ENCODE assay signal across 23 cellular contexts in genomic region chr10:968546-969199, GRCh38. TPM values are rescaled to one million over a fixed set of nuclear protein-coding genes. Genes with fewer than 3 reads are reported as not detected.
"Had no signal": no experiment of that assay in that cellular context is flagged by ENCODE, and none has a peak within 500 bp of the region (broad histone marks: within the 10 kb centered on the region; RNA-seq: fewer than 3 reads in every experiment).

No MANE protein-coding gene starts in this region.

- H3K4me1 Mint-ChIP-seq: stimulated activated effector memory CD8-positive, alpha-beta T cell treated with anti-CD3 and anti-CD28 coated beads, Interleukin-12 subunit alpha, Interleukin-12 subunit beta, amount 100 ng/mL, for 72 hours had no signal

- H3K4me3 ChIP-seq: esophagus squamous epithelium had no signal

- H3K4me3 Mint-ChIP-seq: activated CD4-positive, alpha-beta memory T cell treated with anti-CD3 and anti-CD28 coated beads, Interleukin-2, amount 10 ng/mL, durations not matched to agents 7 days and 5 days; activated T-cell treated with anti-CD3 and anti-CD28 coated beads, Interleukin-2, amount 50 U/mL, for 4 hours; brain; mesothelial cell of epicardium; stimulated activated effector memory CD8-positive, alpha-beta T cell treated with anti-CD3 and anti-CD28 coated beads, Interleukin-12 subunit alpha, Interleukin-12 subunit beta, amount 100 ng/mL, for 72 hours; T-helper 17 cell had no signal

- H3K36me3 ChIP-seq: esophagus squamous epithelium had no signal

- H3K9me3 ChIP-seq: esophagus squamous epithelium had no signal

- H3K36me3 Mint-ChIP-seq: activated naive CD4-positive, alpha-beta T cell treated with anti-CD3 and anti-CD28 coated beads, Interleukin-2, amount 50 U/mL, for 72 hours; brain; mesothelial cell of epicardium; stimulated activated effector memory CD8-positive, alpha-beta T cell treated with anti-CD3 and anti-CD28 coated beads, Interleukin-12 subunit alpha, Interleukin-12 subunit beta, amount 100 ng/mL, for 72 hours had no signal

- H3K9me3 Mint-ChIP-seq: activated CD4-positive, alpha-beta memory T cell treated with anti-CD3 and anti-CD28 coated beads, Interleukin-2, amount 10 ng/mL, durations not matched to agents 7 days and 5 days; activated T-cell treated with anti-CD3 and anti-CD28 coated beads, Interleukin-2, amount 50 U/mL, for 4 hours; stimulated activated effector memory CD8-positive, alpha-beta T cell treated with anti-CD3 and anti-CD28 coated beads, Interleukin-12 subunit alpha, Interleukin-12 subunit beta, amount 100 ng/mL, for 72 hours had no signal

- H3K27ac Mint-ChIP-seq: activated CD4-positive, alpha-beta memory T cell treated with anti-CD3 and anti-CD28 coated beads, Interleukin-2, amount 10 ng/mL, durations not matched to agents 7 days and 5 days; activated naive CD4-positive, alpha-beta T cell treated with anti-CD3 and anti-CD28 coated beads, Interleukin-2, amount 50 U/mL, for 72 hours; mesothelial cell of epicardium; stimulated activated effector memory CD8-positive, alpha-beta T cell treated with anti-CD3 and anti-CD28 coated beads, Interleukin-12 subunit alpha, Interleukin-12 subunit beta, amount 100 ng/mL, for 72 hours; T-helper 17 cell had no signal

- DNase-seq: activated CD4-positive, alpha-beta memory T cell treated with anti-CD3 and anti-CD28 coated beads, Interleukin-2, amount 10 ng/mL, durations not matched to agents 7 days and 5 days; activated CD4-positive, alpha-beta T cell treated with anti-CD3 and anti-CD28 coated beads for 4 hours; activated gamma-delta T cell; activated T-cell treated with anti-CD3 and anti-CD28 coated beads, Interleukin-2, amount 50 U/mL, for 4 hours; amniotic stem cell; cortex of kidney; effector CD8-positive, alpha-beta T cell; esophagus squamous epithelium; foreskin keratinocyte; glutamatergic neuron; hypothalamus; stimulated activated CD4-positive, alpha-beta T cell treated with anti-CD3 and anti-CD28 coated beads, Interleukin-12 subunit alpha, Interleukin-12 subunit beta, amount 100 ng/mL, for 4 hours; stimulated activated CD4-positive, alpha-beta T cell treated with anti-CD3 and anti-CD28 coated beads, Interleukin-2, amount 100 ng/mL, for 24 hours; T-helper 17 cell had no signal

- H3K4me1 ChIP-seq: foreskin keratinocyte had no signal

- H3K27ac ChIP-seq: foreskin keratinocyte had no signal

RNA-seq across cellular contexts. Expression of gene IDI2, which starts 57.0 kb away (rescaled TPM):
- total RNA-seq: activated CD4-positive, alpha-beta memory T cell treated with anti-CD3 and anti-CD28 coated beads, Interleukin-2, amount 10 ng/mL, durations not matched to agents 7 days and 5 days; activated naive CD4-positive, alpha-beta T cell treated with anti-CD3 and anti-CD28 coated beads, Interleukin-2, amount 50 U/mL, for 72 hours; activated T-cell treated with anti-CD3 and anti-CD28 coated beads, Interleukin-2, amount 50 U/mL, for 4 hours; endothelial cell of umbilical vein; esophagus squamous epithelium; foreskin keratinocyte; liver; mesothelial cell of epicardium; myocyte; osteocyte; renal cortical epithelial cell; T-helper 17 cell had no signal
- polyA plus RNA-seq: endothelial cell of umbilical vein, foreskin keratinocyte, liver had no signal
